In the genomic region with DNA sequence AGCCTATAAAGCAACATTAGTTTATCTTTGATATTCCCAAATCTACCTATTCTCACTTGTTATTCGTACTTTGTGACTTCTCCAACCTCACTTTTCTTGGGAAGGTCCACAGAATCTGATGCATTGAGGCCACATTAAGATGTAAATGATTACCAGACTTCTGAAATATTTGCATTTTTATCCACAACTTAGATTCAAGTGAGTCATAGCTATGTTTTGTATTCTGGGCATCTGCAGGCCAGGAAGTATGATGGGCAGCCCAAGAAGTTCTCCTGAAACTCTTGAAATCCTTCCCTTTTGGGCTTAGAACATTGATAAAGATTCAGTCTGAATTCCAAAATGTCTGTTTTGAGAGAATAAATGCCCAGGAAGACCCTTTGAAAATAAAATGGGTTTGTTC, we compare ENCODE assay signal across 1 cellular context.
TF ChIP-seq lines count a peak whose summit lies in the region.

No MANE protein-coding gene starts in this region.

TF ChIP-seq in SK-N-SH, 30 proteins besides CTCF, POLR2A, EP300 and RAD21 (continued from another document):
- TF ChIP-seq, protein P1, sequence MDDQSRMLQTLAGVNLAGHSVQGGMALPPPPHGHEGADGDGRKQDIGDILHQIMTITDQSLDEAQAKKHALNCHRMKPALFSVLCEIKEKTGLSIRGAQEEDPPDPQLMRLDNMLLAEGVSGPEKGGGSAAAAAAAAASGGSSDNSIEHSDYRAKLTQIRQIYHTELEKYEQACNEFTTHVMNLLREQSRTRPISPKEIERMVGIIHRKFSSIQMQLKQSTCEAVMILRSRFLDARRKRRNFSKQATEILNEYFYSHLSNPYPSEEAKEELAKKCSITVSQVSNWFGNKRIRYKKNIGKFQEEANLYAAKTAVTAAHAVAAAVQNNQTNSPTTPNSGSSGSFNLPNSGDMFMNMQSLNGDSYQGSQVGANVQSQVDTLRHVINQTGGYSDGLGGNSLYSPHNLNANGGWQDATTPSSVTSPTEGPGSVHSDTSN (IDR thresholded peaks at IDR 0.05) = peak; percentile 48
- no peak for TF ChIP-seq MEF2A (IDR thresholded peaks at IDR 0.05; ENCODE audit: borderline replicate concordance, low read depth)
- TF ChIP-seq, protein P2, sequence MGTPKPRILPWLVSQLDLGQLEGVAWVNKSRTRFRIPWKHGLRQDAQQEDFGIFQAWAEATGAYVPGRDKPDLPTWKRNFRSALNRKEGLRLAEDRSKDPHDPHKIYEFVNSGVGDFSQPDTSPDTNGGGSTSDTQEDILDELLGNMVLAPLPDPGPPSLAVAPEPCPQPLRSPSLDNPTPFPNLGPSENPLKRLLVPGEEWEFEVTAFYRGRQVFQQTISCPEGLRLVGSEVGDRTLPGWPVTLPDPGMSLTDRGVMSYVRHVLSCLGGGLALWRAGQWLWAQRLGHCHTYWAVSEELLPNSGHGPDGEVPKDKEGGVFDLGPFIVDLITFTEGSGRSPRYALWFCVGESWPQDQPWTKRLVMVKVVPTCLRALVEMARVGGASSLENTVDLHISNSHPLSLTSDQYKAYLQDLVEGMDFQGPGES (IDR thresholded peaks at IDR 0.05; ENCODE audit: low read depth, low read length) = no peak
- TF ChIP-seq, protein P3, sequence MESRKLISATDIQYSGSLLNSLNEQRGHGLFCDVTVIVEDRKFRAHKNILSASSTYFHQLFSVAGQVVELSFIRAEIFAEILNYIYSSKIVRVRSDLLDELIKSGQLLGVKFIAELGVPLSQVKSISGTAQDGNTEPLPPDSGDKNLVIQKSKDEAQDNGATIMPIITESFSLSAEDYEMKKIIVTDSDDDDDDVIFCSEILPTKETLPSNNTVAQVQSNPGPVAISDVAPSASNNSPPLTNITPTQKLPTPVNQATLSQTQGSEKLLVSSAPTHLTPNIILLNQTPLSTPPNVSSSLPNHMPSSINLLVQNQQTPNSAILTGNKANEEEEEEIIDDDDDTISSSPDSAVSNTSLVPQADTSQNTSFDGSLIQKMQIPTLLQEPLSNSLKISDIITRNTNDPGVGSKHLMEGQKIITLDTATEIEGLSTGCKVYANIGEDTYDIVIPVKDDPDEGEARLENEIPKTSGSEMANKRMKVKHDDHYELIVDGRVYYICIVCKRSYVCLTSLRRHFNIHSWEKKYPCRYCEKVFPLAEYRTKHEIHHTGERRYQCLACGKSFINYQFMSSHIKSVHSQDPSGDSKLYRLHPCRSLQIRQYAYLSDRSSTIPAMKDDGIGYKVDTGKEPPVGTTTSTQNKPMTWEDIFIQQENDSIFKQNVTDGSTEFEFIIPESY (IDR thresholded peaks at IDR 0.05; ENCODE audit: borderline replicate concordance, low read depth) = no peak
- no peak for TF ChIP-seq SIN3A (IDR thresholded peaks at IDR 0.05; ENCODE audit: borderline replicate concordance, low read depth, low read length)
- TF ChIP-seq TCF12 (IDR thresholded peaks at IDR 0.05) = peak; percentile 73
- no peak for TF ChIP-seq MXI1 (IDR thresholded peaks at IDR 0.05; ENCODE audit: low read depth, low read length)
- TF ChIP-seq NRF1 (IDR thresholded peaks at IDR 0.05; ENCODE audit: low read depth, low read length) = no peak
- TF ChIP-seq TEAD4 (IDR thresholded peaks at IDR 0.05; ENCODE audit: borderline replicate concordance, insufficient read depth) = no peak
- TF ChIP-seq, protein P4, sequence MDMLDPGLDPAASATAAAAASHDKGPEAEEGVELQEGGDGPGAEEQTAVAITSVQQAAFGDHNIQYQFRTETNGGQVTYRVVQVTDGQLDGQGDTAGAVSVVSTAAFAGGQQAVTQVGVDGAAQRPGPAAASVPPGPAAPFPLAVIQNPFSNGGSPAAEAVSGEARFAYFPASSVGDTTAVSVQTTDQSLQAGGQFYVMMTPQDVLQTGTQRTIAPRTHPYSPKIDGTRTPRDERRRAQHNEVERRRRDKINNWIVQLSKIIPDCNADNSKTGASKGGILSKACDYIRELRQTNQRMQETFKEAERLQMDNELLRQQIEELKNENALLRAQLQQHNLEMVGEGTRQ (IDR thresholded peaks at IDR 0.05; ENCODE audit: borderline replicate concordance, low read depth, low read length) = no peak
- TF ChIP-seq JUND (IDR thresholded peaks at IDR 0.05) = peak; percentile 50
- TF ChIP-seq TAF1 (IDR thresholded peaks at IDR 0.05; ENCODE audit: borderline replicate concordance, low read depth, low read length) = no peak
